1 cellular context compared by ENCODE assay signal in the genomic region with DNA sequence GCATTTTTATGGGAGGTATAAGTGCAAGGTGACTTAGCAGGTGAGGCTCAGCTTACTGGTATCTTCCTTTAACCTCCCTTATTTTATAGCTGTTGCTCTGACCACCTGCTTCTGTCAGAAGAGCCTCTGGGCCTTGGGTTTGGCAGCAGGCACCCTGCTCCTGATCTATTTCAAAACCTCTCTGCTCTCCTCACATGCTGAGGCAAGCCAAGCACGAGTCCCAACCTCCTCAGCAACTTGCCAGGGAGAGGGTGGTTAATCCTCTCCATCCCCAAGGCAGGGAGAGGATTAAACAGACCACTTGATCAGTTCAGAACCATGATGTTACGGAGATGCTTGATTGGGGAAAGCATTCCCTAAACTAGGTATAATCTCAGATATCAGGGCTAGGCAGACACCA.
TF ChIP-seq lines count a peak whose summit lies in the region.

No MANE protein-coding gene starts in this region.

TF ChIP-seq in WTC11, 78 proteins besides CTCF, POLR2A, EP300 and RAD21 (continued from another document):
- no peak for TF ChIP-seq USF2 (CRISPR knock-in tag; IDR thresholded peaks at IDR 0.05)
- no peak for TF ChIP-seq AFF4 (CRISPR knock-in tag; IDR thresholded peaks at IDR 0.05; ENCODE audit: borderline replicate concordance)
- no peak for TF ChIP-seq ARID4B (CRISPR knock-in tag; IDR thresholded peaks at IDR 0.05; ENCODE audit: borderline replicate concordance)
- TF ChIP-seq ZNF396 (CRISPR knock-in tag; IDR thresholded peaks at IDR 0.05; ENCODE audit: borderline replicate concordance), result no peak
